ENCODE assay signal across 8 cellular contexts in the genomic region with DNA sequence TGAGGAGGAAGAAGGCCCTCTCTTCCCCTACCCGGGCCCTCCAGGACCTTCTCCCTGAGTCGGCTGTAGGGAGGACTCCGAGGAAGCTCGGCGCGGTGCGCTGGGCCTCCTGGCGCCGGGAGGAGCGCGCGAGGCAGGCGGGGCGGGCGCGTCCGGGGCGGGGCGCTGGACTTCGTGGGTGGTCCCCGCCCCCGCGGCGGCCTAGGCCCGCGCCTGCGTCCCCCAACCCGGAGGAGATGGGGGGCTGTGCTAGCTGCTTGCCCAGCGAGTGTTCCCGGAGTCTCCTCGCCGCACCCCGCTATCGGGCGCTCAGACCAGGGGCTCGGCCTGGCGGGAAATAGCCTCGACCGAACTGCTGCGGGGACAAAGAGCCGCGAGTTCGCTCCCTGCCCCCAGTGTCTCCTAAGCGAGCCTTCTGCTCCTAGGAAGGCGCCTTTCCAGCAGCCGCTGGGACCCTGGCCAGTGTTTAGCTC. TPM values are rescaled to one million over a fixed set of nuclear protein-coding genes. Genes with fewer than 3 reads are reported as not detected.
A peak's percentile ranks its signal among the peaks of the same experiment; 100 is the strongest.
DNase-seq lines count a peak whose midpoint lies in the region; ATAC-seq and TF ChIP-seq lines count a peak whose summit lies in the region.

No MANE protein-coding gene starts in this region.

- H3K79me2 ChIP-seq in DOHH2 (ENCODE audit: control insufficient read depth, low read length): no peaks in the 10 kb centered on the region

- peaks cover 9% of the 10 kb centered on the region for H3K36me3 Mint-ChIP-seq in progenitor cell of endocrine pancreas (ENCODE audit: insufficient read depth)

- peaks cover 20% of the 10 kb centered on the region for H3F3A ChIP-seq in DOHH2 (ENCODE audit: control insufficient read depth, insufficient read depth)

- H3K36me3 ChIP-seq in DOHH2 (ENCODE audit: control insufficient read depth, low read length) (peaks cover 48% of the 10 kb centered on the region), MG63 (no peaks in the 10 kb centered on the region)

- no peaks in the 10 kb centered on the region for H3K9me3 Mint-ChIP-seq in progenitor cell of endocrine pancreas (ENCODE audit: low read depth)

- peak overlapping the region; percentile 70 for H3K4me3 Mint-ChIP-seq in progenitor cell of endocrine pancreas (ENCODE audit: low read depth)

- TF ChIP-seq CTCF in DOHH2 (IDR thresholded peaks at IDR 0.05; ENCODE audit: low read depth, low read length, poor library complexity, severe bottlenecking): no peak
- TF ChIP-seq CTCF in progenitor cell of endocrine pancreas (IDR thresholded peaks at IDR 0.05; ENCODE audit: unreplicated experiment): no peak

- ATAC-seq in HG03045 (IDR thresholded peaks at IDR 0.05; ENCODE audit: unreplicated experiment) (peak; percentile 42), GM18873 (IDR thresholded peaks at IDR 0.05; ENCODE audit: low FRiP score, unreplicated experiment) (no peak)

- H3K4me1 ChIP-seq in DOHH2 (ENCODE audit: control insufficient read depth, low read length): peaks cover 33% of the 10 kb centered on the region

- peak; percentile 46 for DNase-seq in activated T-cell treated with anti-CD3 and anti-CD28 coated beads, Interleukin-2, amount 50 U/mL, for 1 hour
- DNase-seq in germinal center (ENCODE audit: low spot score) (peak; percentile 75), progenitor cell of endocrine pancreas (ENCODE audit: low spot score, unreplicated experiment) (peak; percentile 44), GDM1 (lab: John Stamatoyannopoulos, UW) (no peak), MG63 (no peak)

- H3K27ac ChIP-seq in DOHH2 (ENCODE audit: low read depth, low read length): peak overlapping the region; percentile 81

- H3K27ac Mint-ChIP-seq in progenitor cell of endocrine pancreas: peak overlapping the region; percentile 57

- peaks cover 5% of the 10 kb centered on the region for H3K4me1 Mint-ChIP-seq in progenitor cell of endocrine pancreas (ENCODE audit: low read depth)

- H3K4me3 ChIP-seq in DOHH2 (ENCODE audit: low read length): peak overlapping the region; percentile 77
- H3K4me3 ChIP-seq in MG63: no peak overlapping the region

- H3K9me2 ChIP-seq in DOHH2 (replicated peaks; ENCODE audit: control insufficient read depth, low read length): no peaks in the 10 kb centered on the region

- no peaks in the 10 kb centered on the region for H4K20me1 ChIP-seq in DOHH2 (ENCODE audit: control insufficient read depth, insufficient read depth, low read depth, low read length)

- H3K4me2 ChIP-seq in DOHH2 (ENCODE audit: low read length): peak overlapping the region; percentile 98

- H3K27me3 ChIP-seq in DOHH2 (ENCODE audit: control insufficient read depth, low read length) (no peaks in the 10 kb centered on the region), MG63 (no peaks in the 10 kb centered on the region)

- no peaks in the 10 kb centered on the region for H3K9me3 ChIP-seq in DOHH2 (ENCODE audit: control insufficient read depth, insufficient read depth, low read length)
- no peaks in the 10 kb centered on the region for H3K9me3 ChIP-seq in MG63

- peaks cover 41% of the 10 kb centered on the region for H3K27me3 Mint-ChIP-seq in progenitor cell of endocrine pancreas

RNA-seq across cellular contexts. Expression of gene SMO, which starts 19.2 kb away (rescaled TPM):
- total RNA-seq in progenitor cell of endocrine pancreas: 103 and 104 TPM in 2 replicates
- 9.0 and 14.3 TPM in 2 replicates for total RNA-seq in MG63 (2014; rRNA removed; shearing (Covaris generic); ENCODE audit: low replicate concordance)

RNA-seq across cellular contexts. Expression of gene TSPAN33, which starts 24.7 kb away (rescaled TPM):
- total RNA-seq in progenitor cell of endocrine pancreas: 22.2 and 24.5 TPM in 2 replicates
- 3.4 and 7.0 TPM in 2 replicates for total RNA-seq in MG63 (2014; rRNA removed; shearing (Covaris generic); ENCODE audit: low replicate concordance)

RNA-seq across cellular contexts. Expression of gene AHCYL2, which starts 55.6 kb away (rescaled TPM):
- 22.0 and 26.0 TPM in 2 replicates for total RNA-seq in progenitor cell of endocrine pancreas
- 4.8 and 5.5 TPM in 2 replicates for total RNA-seq in MG63 (2014; rRNA removed; shearing (Covaris generic); ENCODE audit: low replicate concordance)

Comparison
In these comparisons a context has a peak if more than half of its experiments do, and no peak if none do; other contexts are left out.
1. DNase-seq: peak in activated T-cell treated with anti-CD3 and anti-CD28 coated beads, Interleukin-2, amount 50 U/mL, for 1 hour (single experiment), germinal center (single experiment) and progenitor cell of endocrine pancreas (single experiment); none in GDM1 (single experiment) and MG63 (single experiment).